Comparison of ENCODE assay signal across 29 cellular contexts in the genomic region with DNA sequence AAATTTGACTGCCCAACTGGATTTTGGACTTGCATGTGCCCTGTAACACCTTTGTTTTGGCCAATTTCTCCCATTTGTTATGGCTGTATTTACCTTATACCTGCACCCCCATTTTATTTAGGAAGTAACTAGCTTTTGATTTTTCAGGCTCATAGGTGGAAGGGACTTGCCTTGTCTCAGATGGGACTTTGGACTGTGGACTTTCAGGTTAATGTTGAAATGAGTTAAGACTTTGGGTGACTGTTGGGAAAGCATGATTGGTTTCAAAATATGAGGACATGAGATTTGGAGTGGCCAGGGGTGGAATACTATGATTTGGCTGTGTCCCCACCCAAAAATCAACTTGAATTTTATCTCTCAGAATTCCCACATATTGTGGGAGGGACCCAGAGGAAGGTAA.
DNase-seq lines count a peak whose midpoint lies in the region; ATAC-seq, FAIRE-seq and TF ChIP-seq lines count a peak whose summit lies in the region.
"Had no signal": no experiment of that assay in that cellular context is flagged by ENCODE, and none has a peak within 500 bp of the region (broad histone marks: within the 10 kb centered on the region; RNA-seq: fewer than 3 reads in every experiment).

No MANE protein-coding gene starts in this region.

- H3K9me3 ChIP-seq in liver (ENCODE audit: control insufficient read depth in 4 of 4, low read length in 3 of 4) (peaks cover 0 to 9% (median 2%) of the 10 kb centered on the region in 4 donors), right lobe of liver (peaks cover 0 to 8% (median 0%) of the 10 kb centered on the region in 4 donors), small intestine (ENCODE audit: control insufficient read depth, low read depth) (no peaks in the 10 kb centered on the region)
- H3K9me3 ChIP-seq: A549, BE2C had no signal

- H3K36me3 ChIP-seq in liver (ENCODE audit: control insufficient read depth in 4 of 4, insufficient read depth in 3 of 4, low read depth in 1 of 4, low read length in 3 of 4) (no peaks in the 10 kb centered on the region), right lobe of liver (no peaks in the 10 kb centered on the region), small intestine (ENCODE audit: control insufficient read depth in 2 of 2, insufficient read depth in 2 of 2, low read length in 2 of 2) (no peaks in the 10 kb centered on the region)
- H3K36me3 ChIP-seq: BE2C; BLaER1; BLaER1 treated with 17β-estradiol and CSF1 and Interleukin-3, amounts not matched to agents 10 nM and 100 nM had no signal

- DNase-seq in right lobe of liver (no peak), small intestine (peak; percentile 4), D721Med (ENCODE audit: insufficient read length, low spot score) (no peak)
- DNase-seq: 8988T; ACHN; AML-193; BE2C; C1 segment of cervical spinal cord; Caco-2; Calu3; CD4-positive, alpha-beta T cell; CD4-positive, CD25-positive, alpha-beta regulatory T cell; CD8-positive, alpha-beta memory T cell; CD8-positive, alpha-beta T cell; COR-L47; DMS 273 treated with DMSO at 0.1 percent for 48 hours; DMS153; DMS53; DMS79; DMS79 treated with DMSO at 0.1 percent for 48 hours; DND-41; EL had no signal

- intact Hi-C loops in right lobe of liver (cut with DNase I) = no loop called here

- TF ChIP-seq POLR2A in right lobe of liver (IDR thresholded peaks at IDR 0.05) = no peak

- TF ChIP-seq RAD21 in liver (IDR thresholded peaks at IDR 0.05) = no peak

- H3K9ac ChIP-seq in liver (ENCODE audit: low read depth in 1 of 2, low read length in 2 of 2) = no peak overlapping the region
- H3K9ac ChIP-seq: BLaER1; BLaER1 treated with 17β-estradiol and CSF1 and Interleukin-3, amounts not matched to agents 10 nM and 100 nM had no signal

- H3K4me1 ChIP-seq in liver (ENCODE audit: control insufficient read depth in 4 of 4, insufficient read depth in 4 of 4, low read length in 3 of 4) (no peaks in the 10 kb centered on the region), right lobe of liver (no peaks in the 10 kb centered on the region), small intestine (ENCODE audit: control insufficient read depth in 2 of 2, insufficient read depth in 1 of 2, low read depth in 1 of 2, low read length in 1 of 2) (peaks cover 0 to 2% of the 10 kb centered on the region in 2 donors)
- H3K4me1 ChIP-seq: A549; BLaER1; BLaER1 treated with 17β-estradiol and CSF1 and Interleukin-3, amounts not matched to agents 10 nM and 100 nM; Caco-2 had no signal

- H3K4me3 ChIP-seq in liver (ENCODE audit: low read depth in 1 of 3, low read length in 3 of 3) (no peak overlapping the region), right lobe of liver (no peak overlapping the region), small intestine (ENCODE audit: low read depth in 1 of 2, low read length in 2 of 2) (no peak overlapping the region)
- H3K4me3 ChIP-seq: A549; BLaER1; BLaER1 treated with 17β-estradiol and CSF1 and Interleukin-3, amounts not matched to agents 10 nM and 100 nM had no signal

- FAIRE-seq in small intestine (lab: Jason Lieb, UNC) (no peak), D721Med (lab: Jason Lieb, UNC) (no peak)
- FAIRE-seq: A204.1, A549 had no signal

- TF ChIP-seq CTCF in liver (IDR thresholded peaks at IDR 0.05; ENCODE audit: low read depth, low read length, missing input control) (no peak), right lobe of liver (IDR thresholded peaks at IDR 0.05) (no peak), D721Med (IDR thresholded peaks at IDR 0.05; ENCODE audit: insufficient read depth, missing control alignments) (no peak)

- no peaks in the 10 kb centered on the region for H3K27me3 ChIP-seq in liver (ENCODE audit: control insufficient read depth in 4 of 4, insufficient read depth in 4 of 4, low read length in 3 of 4)
- no peaks in the 10 kb centered on the region for H3K27me3 ChIP-seq in right lobe of liver
- H3K27me3 ChIP-seq in small intestine (ENCODE audit: control insufficient read depth in 2 of 2, insufficient read depth in 2 of 2, low read length in 2 of 2) = no peaks in the 10 kb centered on the region
- H3K27me3 ChIP-seq: BE2C; BLaER1; BLaER1 treated with 17β-estradiol and CSF1 and Interleukin-3, amounts not matched to agents 10 nM and 100 nM had no signal

- ATAC-seq in right lobe of liver = no peak
- ATAC-seq: A549; CD8-positive, alpha-beta T cell had no signal

- H3K27ac ChIP-seq in liver (ENCODE audit: low read depth in 1 of 2, low read length in 2 of 2) (no peak overlapping the region), right lobe of liver (no peak overlapping the region), small intestine (ENCODE audit: low read depth in 1 of 2, low read length in 1 of 2) (no peak overlapping the region)
- H3K27ac ChIP-seq: 22Rv1; A549; BLaER1; BLaER1 treated with 17β-estradiol and CSF1 and Interleukin-3, amounts not matched to agents 10 nM and 100 nM; C4-2B had no signal

TF ChIP-seq in liver, 16 proteins besides CTCF, POLR2A, EP300 and RAD21:
- TF ChIP-seq HNF4A (conservative IDR thresholded peaks at IDR 0.05) (peak; percentile 54 to 79), HNF4G (IDR thresholded peaks at IDR 0.05) (peak; percentile 21)
- TF ChIP-seq, protein P1, sequence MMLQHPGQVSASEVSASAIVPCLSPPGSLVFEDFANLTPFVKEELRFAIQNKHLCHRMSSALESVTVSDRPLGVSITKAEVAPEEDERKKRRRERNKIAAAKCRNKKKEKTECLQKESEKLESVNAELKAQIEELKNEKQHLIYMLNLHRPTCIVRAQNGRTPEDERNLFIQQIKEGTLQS (IDR thresholded peaks at IDR 0.05) = no peak
TF ChIP-seq in liver: peak in this region for 2.
